Comparison of ENCODE assay signal across 21 cellular contexts in genomic region chr2:199983534-199983933, GRCh38.
"Had no signal": no experiment of that assay in that cellular context is flagged by ENCODE, and none has a peak within 500 bp of the region (broad histone marks: within the 10 kb centered on the region; RNA-seq: fewer than 3 reads in every experiment).

No MANE protein-coding gene starts in this region.

- H3K27ac ChIP-seq: esophagus squamous epithelium, neural progenitor cell, parathyroid adenoma, right atrium auricular region, stomach, thyroid gland, vagina had no signal

- H3K4me3 ChIP-seq: esophagus squamous epithelium, lung, mucosa of descending colon, neural progenitor cell, right atrium auricular region, smooth muscle cell, stomach, thyroid gland, vagina had no signal

- H3K36me3 ChIP-seq: esophagus squamous epithelium, neural progenitor cell, right atrium auricular region, stomach, thyroid gland, vagina had no signal

- H3K4me1 ChIP-seq: neural progenitor cell had no signal

- H3K9me3 ChIP-seq: esophagus squamous epithelium, mucosa of descending colon, right atrium auricular region, stomach, thyroid gland, vagina had no signal

- H3K27me3 ChIP-seq: esophagus squamous epithelium, neural progenitor cell, right atrium auricular region, stomach, thyroid gland, vagina had no signal

- DNase-seq: cortex of kidney; effector memory CD8-positive, alpha-beta T cell; erythroblast; esophagus squamous epithelium; hypothalamus; kidney; mucosa of descending colon; naive B cell; stimulated activated CD4-positive, alpha-beta T cell treated with anti-CD3 and anti-CD28 coated beads, Interleukin-12 subunit alpha, Interleukin-12 subunit beta, amount 100 ng/mL, for 4 hours; stimulated activated CD4-positive, alpha-beta T cell treated with anti-CD3 and anti-CD28 coated beads, Interleukin-2, amount 100 ng/mL, for 24 hours; stimulated activated CD4-positive, alpha-beta T cell treated with anti-CD3 and anti-CD28 coated beads, Interleukin-4, amount 100 ng/mL, for 24 hours; stimulated activated naive CD4-positive, alpha-beta T cell treated with Interleukin-2 at 50 U/mL for 16 hours; stomach; thyroid gland; trophoblast cell had no signal
